ENCODE assay signal across 34 cellular contexts in the genomic region with DNA sequence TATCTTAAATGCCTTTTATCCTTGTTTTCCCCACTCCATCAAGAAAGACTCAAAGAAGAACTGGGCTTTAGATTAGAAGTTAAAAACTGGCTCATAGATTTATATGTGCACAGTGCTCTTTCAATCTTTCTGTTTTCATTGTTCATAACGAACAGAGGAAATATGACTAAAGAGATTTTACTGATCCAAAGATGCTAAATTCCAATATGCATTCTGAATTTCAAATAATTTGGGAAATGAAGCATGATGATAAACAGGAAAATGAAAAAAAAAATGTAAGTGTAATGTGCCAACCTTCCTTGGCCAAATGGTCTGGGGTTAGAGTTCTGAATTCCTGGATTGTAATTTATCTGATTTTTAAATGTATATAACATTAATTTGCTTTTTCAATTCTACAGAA. TPM values are rescaled to one million over a fixed set of nuclear protein-coding genes. Genes with fewer than 3 reads are reported as not detected.
"Had no signal": no experiment of that assay in that cellular context is flagged by ENCODE, and none has a peak within 500 bp of the region (broad histone marks: within the 10 kb centered on the region; RNA-seq: fewer than 3 reads in every experiment).

No MANE protein-coding gene starts in this region.

- H3K9me3 ChIP-seq: ascending aorta had no signal

- ATAC-seq: activated CD8-positive, alpha-beta T cell treated with anti-CD3 and anti-CD28 coated beads for 36 hours; activated naive CD8-positive, alpha-beta T cell treated with anti-CD3 and anti-CD28 coated beads, Interleukin-2, amount 50 U/mL, for 24 hours; activated T-cell treated with anti-CD3 and anti-CD28 coated beads, Interleukin-2, amount 50 U/mL, for 4 hours; activated T-cell treated with anti-CD3 and anti-CD28 coated beads, Interleukin-2, amount 50 U/mL, for 72 hours; activated T-helper 17 cell treated with anti-CD3 and anti-CD28 coated beads, Interleukin-2, amount 50 U/mL, for 72 hours had no signal

- H3K4me3 ChIP-seq: ascending aorta, cardiac muscle cell had no signal

- H3K27ac ChIP-seq: ascending aorta, cardiac muscle cell, VCaP had no signal

- FAIRE-seq: bronchial epithelial cell had no signal

- DNase-seq: activated B cell treated with CpG ODN at 0.5 μM for 24 hours; activated CD4-positive, alpha-beta memory T cell treated with anti-CD3 and anti-CD28 coated beads for 36 hours; activated CD4-positive, alpha-beta T cell treated with anti-CD3 and anti-CD28 coated beads for 4 hours; activated CD4-positive, alpha-beta T cell treated with anti-CD3 and anti-CD28 coated beads, Interleukin-2, amount 10 ng/mL, durations not matched to agents 24 days and 14 days; activated CD4-positive, alpha-beta T cell treated with anti-CD3 and anti-CD28 coated beads, Interleukin-2, amount 50 U/mL, for 1 hour; activated CD4-positive, alpha-beta T cell treated with anti-CD3 and anti-CD28 coated beads, Interleukin-2, amount 50 U/mL, for 4 hours; activated CD4-positive, CD25-positive, alpha-beta regulatory T cell treated with anti-CD3 and anti-CD28 coated beads, Interleukin-2, amount 50 U/mL, for 72 hours; activated CD8-positive, alpha-beta memory T cell treated with anti-CD3 and anti-CD28 coated beads, Interleukin-2, amount 50 U/mL, for 4 hours; activated CD8-positive, alpha-beta T cell treated with anti-CD3 and anti-CD28 coated beads for 36 hours; activated effector memory CD4-positive, alpha-beta T cell treated with anti-CD3 and anti-CD28 coated beads, Interleukin-2, amount 50 U/mL, for 16 hours; activated gamma-delta T cell treated with Interleukin-2 at 50 U/mL for 16 hours; activated naive CD4-positive, alpha-beta T cell; activated naive CD4-positive, alpha-beta T cell treated with anti-CD3 and anti-CD28 coated beads, Interleukin-2, amount 10 ng/mL, durations not matched to agents 7 days and 5 days; activated naive CD8-positive, alpha-beta T cell treated with anti-CD3 and anti-CD28 coated beads, Interleukin-2, amount 10 ng/mL, durations not matched to agents 7 days and 5 days; activated naive CD8-positive, alpha-beta T cell treated with anti-CD3 and anti-CD28 coated beads, Interleukin-2, amount 50 U/mL, for 24 hours; activated T-cell treated with anti-CD3 and anti-CD28 coated beads for 4 hours; activated T-cell treated with anti-CD3 and anti-CD28 coated beads, Interleukin-2, amount 50 U/mL, for 1 hour; activated T-cell treated with anti-CD3 and anti-CD28 coated beads, Interleukin-2, amount 50 U/mL, for 4 hours; activated T-cell treated with anti-CD3 and anti-CD28 coated beads, Interleukin-2, amount 50 U/mL, for 72 hours; amygdala; anterior cingulate cortex; caudate nucleus; SW 1271; T-helper 1 cell; T-helper 2 cell; T-helper 9 cell had no signal

- H3K36me3 ChIP-seq: ascending aorta, cardiac muscle cell had no signal

- H3K4me1 ChIP-seq: ascending aorta had no signal

- H3K27me3 ChIP-seq: ascending aorta, cardiac muscle cell had no signal

RNA-seq across cellular contexts. Expression of a gene that starts 25.0 kb away (rescaled TPM):
- total RNA-seq: activated B cell treated with CpG ODN at 0.5 μM for 24 hours; activated CD4-positive, alpha-beta memory T cell treated with anti-CD3 and anti-CD28 coated beads for 36 hours; activated CD4-positive, alpha-beta T cell treated with anti-CD3 and anti-CD28 coated beads, Interleukin-2, amount 10 ng/mL, durations not matched to agents 24 days and 14 days; activated CD8-positive, alpha-beta memory T cell treated with anti-CD3 and anti-CD28 coated beads for 36 hours; activated CD8-positive, alpha-beta T cell treated with anti-CD3 and anti-CD28 coated beads for 36 hours; activated naive CD8-positive, alpha-beta T cell treated with anti-CD3 and anti-CD28 coated beads, Interleukin-2, amount 10 ng/mL, durations not matched to agents 7 days and 5 days; activated T-cell treated with anti-CD3 and anti-CD28 coated beads, Interleukin-2, amount 50 U/mL, for 4 hours; activated T-cell treated with anti-CD3 and anti-CD28 coated beads, Interleukin-2, amount 50 U/mL, for 72 hours; activated T-helper 1 cell treated with anti-CD3 and anti-CD28 coated beads, Interleukin-12 subunit alpha, Interleukin-12 subunit beta, Interleukin-2, Interleukin-4 antibody, amounts not matched to agents 30 ng/mL and 10 ng/mL and 1 ng/mL, durations not matched to agents 14 hours and 24 hours and 36 hours; activated T-helper 17 cell treated with anti-CD3 and anti-CD28 coated beads, Interleukin-2, amount 50 U/mL, for 72 hours; ascending aorta; bronchial epithelial cell; cardiac muscle cell had no signal
- polyA plus RNA-seq: adipose tissue, cardiac muscle cell had no signal
